In genomic region chr3:189673535-189673934, GRCh38 we compare ENCODE assay signal across 15 cellular contexts. TPM values are rescaled to one million over a fixed set of nuclear protein-coding genes. Genes with fewer than 3 reads are reported as not detected.
DNase-seq lines count a peak whose midpoint lies in the region; ATAC-seq, FAIRE-seq and TF ChIP-seq lines count a peak whose summit lies in the region.
"Had no signal": no experiment of that assay in that cellular context is flagged by ENCODE, and none has a peak within 500 bp of the region (broad histone marks: within the 10 kb centered on the region; RNA-seq: fewer than 3 reads in every experiment).

No MANE protein-coding gene starts in this region.

- WGBS in thyroid gland, 2 donors = 83 to 85% methylated on average over 2 of the region's 2 CpGs

- FAIRE-seq in GM12892 (lab: Jason Lieb, UNC) = peak; percentile 70
- FAIRE-seq: RCC 7860 had no signal

- H3K4me3 Mint-ChIP-seq in activated T-cell treated with anti-CD3 and anti-CD28 coated beads, Interleukin-2, amount 50 U/mL, for 4 hours = no peak overlapping the region

- H3K36me3 Mint-ChIP-seq in activated T-cell treated with anti-CD3 and anti-CD28 coated beads, Interleukin-2, amount 50 U/mL, for 4 hours (ENCODE audit: insufficient read depth) = no peaks in the 10 kb centered on the region

- H3K27me3 ChIP-seq in lower lobe of right lung (ENCODE audit: low read depth) (no peaks in the 10 kb centered on the region), thyroid gland (no peaks in the 10 kb centered on the region)
- H3K27me3 ChIP-seq: colonic mucosa had no signal

- H3K27me3 Mint-ChIP-seq in activated T-cell treated with anti-CD3 and anti-CD28 coated beads, Interleukin-2, amount 50 U/mL, for 4 hours (ENCODE audit: low read depth) = no peaks in the 10 kb centered on the region

- TF ChIP-seq CTCF in lower lobe of right lung (IDR thresholded peaks at IDR 0.05) (no peak), thyroid gland (IDR thresholded peaks at IDR 0.05) (no peak)

- TF ChIP-seq POLR2A in GM12892 (IDR thresholded peaks at IDR 0.05; ENCODE audit: low read depth, low read length) (no peak), thyroid gland (IDR thresholded peaks at IDR 0.05) (no peak)

- ATAC-seq in GM19372 (IDR thresholded peaks at IDR 0.05; ENCODE audit: low read depth, unreplicated experiment) (peak; percentile 82), HG02763 (IDR thresholded peaks at IDR 0.05; ENCODE audit: unreplicated experiment) (peak; percentile 68), HG03439 (IDR thresholded peaks at IDR 0.05; ENCODE audit: unreplicated experiment) (peak; percentile 86), lower lobe of right lung (no peak)
- ATAC-seq in activated T-cell treated with anti-CD3 and anti-CD28 coated beads, Interleukin-2, amount 50 U/mL, for 4 hours = no peak

- H3K4me1 ChIP-seq in lower lobe of right lung (no peaks in the 10 kb centered on the region), thyroid gland (no peaks in the 10 kb centered on the region)
- H3K4me1 ChIP-seq: colonic mucosa, parathyroid adenoma had no signal

- H3K9me3 ChIP-seq in lower lobe of right lung = no peaks in the 10 kb centered on the region
- no peaks in the 10 kb centered on the region for H3K9me3 ChIP-seq in thyroid gland
- H3K9me3 ChIP-seq: colonic mucosa had no signal

- intact Hi-C loops in lower lobe of right lung (cut with DNase I) = no loop called here
- intact Hi-C loops in thyroid gland (cut with DNase I) = no loop called here

- H3K4me3 ChIP-seq in lower lobe of right lung = no peak overlapping the region
- no peak overlapping the region for H3K4me3 ChIP-seq in thyroid gland (replicated peaks in 1 of 3)
- H3K4me3 ChIP-seq: colonic mucosa had no signal

- DNase-seq in GM12892 (ENCODE audit: insufficient read length) = no peak
- DNase-seq in anterior cingulate cortex (lab: John Stamatoyannopoulos, UW) = no peak
- DNase-seq in lower lobe of right lung = no peak
- DNase-seq in activated T-cell treated with anti-CD3 and anti-CD28 coated beads, Interleukin-2, amount 50 U/mL, for 4 hours = no peak
- no peak for DNase-seq in thyroid gland
- DNase-seq: colonic mucosa, DMS153, MM.1S, NCI-H2171 treated with DMSO at 0.1 percent for 48 hours, T-helper 9 cell had no signal

- H3K27ac ChIP-seq in lower lobe of right lung = no peak overlapping the region
- H3K27ac ChIP-seq in thyroid gland = no peak overlapping the region
- H3K27ac ChIP-seq: colonic mucosa, parathyroid adenoma had no signal

- H3K36me3 ChIP-seq in lower lobe of right lung = no peaks in the 10 kb centered on the region
- no peaks in the 10 kb centered on the region for H3K36me3 ChIP-seq in thyroid gland
- H3K36me3 ChIP-seq: colonic mucosa had no signal

- H3K9me3 Mint-ChIP-seq in activated T-cell treated with anti-CD3 and anti-CD28 coated beads, Interleukin-2, amount 50 U/mL, for 4 hours = peaks cover 8% of the 10 kb centered on the region

- H3K4me1 Mint-ChIP-seq in activated T-cell treated with anti-CD3 and anti-CD28 coated beads, Interleukin-2, amount 50 U/mL, for 4 hours (ENCODE audit: low read depth) = peaks cover 4% of the 10 kb centered on the region

RNA-seq across cellular contexts. Expression of gene TP63, which starts 42.3 kb away (rescaled TPM):
- 21.8 TPM for polyA plus RNA-seq in GM12892 (2012; ENCODE audit: missing spikeins)
- total RNA-seq in lower lobe of right lung (2.1 TPM), thyroid gland (1 to 10 TPM in 2 of 4 donors, not detected in 2; 1.2 to 1.3 TPM)
- under 1 TPM in 1 of 3 donors, not detected in 2; 0.54 TPM for total RNA-seq in activated T-cell treated with anti-CD3 and anti-CD28 coated beads, Interleukin-2, amount 50 U/mL, for 4 hours
- total RNA-seq: colonic mucosa had no signal

Comparison
In these comparisons a context has a peak if more than half of its experiments do, and no peak if none do; other contexts are left out.
1. ATAC-seq: peak in GM19372 (single experiment), HG02763 (single experiment) and HG03439 (single experiment); none in lower lobe of right lung (0 of 2) and activated T-cell treated with anti-CD3 and anti-CD28 coated beads, Interleukin-2, amount 50 U/mL, for 4 hours (0 of 2).